Comparison of ENCODE assay signal across 11 cellular contexts in genomic region chr3:135990903-135991302, GRCh38. TPM values are rescaled to one million over a fixed set of nuclear protein-coding genes. Genes with fewer than 3 reads are reported as not detected.
"Had no signal": no experiment of that assay in that cellular context is flagged by ENCODE, and none has a peak within 500 bp of the region (broad histone marks: within the 10 kb centered on the region; RNA-seq: fewer than 3 reads in every experiment).

No MANE protein-coding gene starts in this region.

- H3K27me3 ChIP-seq: tibial artery had no signal

- H3K9me3 ChIP-seq: tibial artery had no signal

- ATAC-seq: activated naive CD8-positive, alpha-beta T cell treated with anti-CD3 and anti-CD28 coated beads, Interleukin-2, amount 50 U/mL, for 24 hours; naive thymus-derived CD4-positive, alpha-beta T cell; WTC11 had no signal

- H3K27ac Mint-ChIP-seq: activated naive CD8-positive, alpha-beta T cell treated with anti-CD3 and anti-CD28 coated beads, Interleukin-2, amount 50 U/mL, for 24 hours; activated T-helper 1 cell treated with anti-CD3 and anti-CD28 coated beads, Interleukin-12 subunit alpha, Interleukin-12 subunit beta, Interleukin-2, Interleukin-4 antibody, amounts not matched to agents 30 ng/mL and 10 ng/mL and 1 ng/mL, durations not matched to agents 14 hours and 24 hours and 36 hours; naive thymus-derived CD4-positive, alpha-beta T cell; progenitor cell of endocrine pancreas; T-helper 1 cell treated with Interleukin-12 subunit alpha and Interleukin-12 subunit beta and Interleukin-4 antibody, amounts not matched to agents 30 μg/mL and 1 μg/mL, for 36 hours; WTC11 had no signal

- H3K36me3 Mint-ChIP-seq: naive thymus-derived CD4-positive, alpha-beta T cell; WTC11 had no signal

- H3K4me3 ChIP-seq: lung, tibial artery had no signal

- DNase-seq: activated CD4-positive, alpha-beta T cell treated with anti-CD3 and anti-CD28 coated beads for 48 hours; activated naive CD4-positive, alpha-beta T cell treated with Interleukin-2 at 50 U/mL for 16 hours; activated naive CD8-positive, alpha-beta T cell treated with anti-CD3 and anti-CD28 coated beads, Interleukin-2, amount 50 U/mL, for 24 hours; cerebellar nuclear complex; naive thymus-derived CD4-positive, alpha-beta T cell; tibial artery had no signal

- H3K4me3 Mint-ChIP-seq: activated naive CD8-positive, alpha-beta T cell treated with anti-CD3 and anti-CD28 coated beads, Interleukin-2, amount 50 U/mL, for 24 hours; activated T-helper 1 cell treated with anti-CD3 and anti-CD28 coated beads, Interleukin-12 subunit alpha, Interleukin-12 subunit beta, Interleukin-2, Interleukin-4 antibody, amounts not matched to agents 30 ng/mL and 10 ng/mL and 1 ng/mL, durations not matched to agents 14 hours and 24 hours and 36 hours; naive thymus-derived CD4-positive, alpha-beta T cell; T-helper 1 cell treated with Interleukin-12 subunit alpha and Interleukin-12 subunit beta and Interleukin-4 antibody, amounts not matched to agents 30 μg/mL and 1 μg/mL, for 36 hours; WTC11 had no signal

- H3K4me1 Mint-ChIP-seq: naive thymus-derived CD4-positive, alpha-beta T cell had no signal

- H3K36me3 ChIP-seq: tibial artery had no signal

- H3K27me3 Mint-ChIP-seq: progenitor cell of endocrine pancreas had no signal

RNA-seq across cellular contexts. Expression of gene PPP2R3A, which starts 25.4 kb away (rescaled TPM):
- total RNA-seq: activated T-helper 1 cell treated with anti-CD3 and anti-CD28 coated beads, Interleukin-12 subunit alpha, Interleukin-12 subunit beta, Interleukin-2, Interleukin-4 antibody, amounts not matched to agents 30 ng/mL and 10 ng/mL and 1 ng/mL, durations not matched to agents 14 hours and 24 hours and 36 hours had no signal
